In genomic region chr2:160269803-160270570, GRCh38 we compare ENCODE assay signal across 8 cellular contexts.
A peak's percentile ranks its signal among the peaks of the same experiment; 100 is the strongest.
DNase-seq lines count a peak whose midpoint lies in the region; ATAC-seq, FAIRE-seq and TF ChIP-seq lines count a peak whose summit lies in the region.

No MANE protein-coding gene starts in this region.

- H3K36me3 ChIP-seq in endodermal cell (ENCODE audit: control insufficient read depth, insufficient read depth, low read length) (peaks cover 35% of the 10 kb centered on the region), mesendoderm (ENCODE audit: control insufficient read depth, insufficient read depth, low read length) (no peaks in the 10 kb centered on the region)

- H3K4me3 ChIP-seq in A549 (peak overlapping the region; percentile 39), endodermal cell (ENCODE audit: low read length) (peak overlapping the region; percentile 75), mesendoderm (ENCODE audit: low read length) (peak overlapping the region; percentile 40)

- no peak overlapping the region for H2BK120ac ChIP-seq in mesendoderm (ENCODE audit: low read depth, low read length)

- no peak overlapping the region for H4K5ac ChIP-seq in mesendoderm (ENCODE audit: low read length)

- peaks cover 24% of the 10 kb centered on the region for H3K36me3 Mint-ChIP-seq in activated CD8-positive, alpha-beta memory T cell treated with anti-CD3 and anti-CD28 coated beads, Interleukin-2, amount 10 ng/mL, durations not matched to agents 7 days and 5 days
- H3K36me3 Mint-ChIP-seq in endodermal cell (ENCODE audit: low read depth) = peaks cover 34% of the 10 kb centered on the region

- no peak for TF ChIP-seq POLR2A in A549 (IDR thresholded peaks at IDR 0.05; ENCODE audit: low read length)

- H3K27ac ChIP-seq in A549 = peak overlapping the region; percentile 94 to 96
- H3K27ac ChIP-seq in endodermal cell (ENCODE audit: low read depth, low read length) = peak overlapping the region; percentile 90
- peak overlapping the region; percentile 74 for H3K27ac ChIP-seq in mesendoderm (ENCODE audit: low read depth, low read length)

- H3K27me3 Mint-ChIP-seq in activated CD8-positive, alpha-beta memory T cell treated with anti-CD3 and anti-CD28 coated beads, Interleukin-2, amount 10 ng/mL, durations not matched to agents 7 days and 5 days = peaks cover 7% of the 10 kb centered on the region
- peaks cover 7% of the 10 kb centered on the region for H3K27me3 Mint-ChIP-seq in endodermal cell (ENCODE audit: insufficient read depth)

- H3K9ac ChIP-seq in endodermal cell (ENCODE audit: extremely low read depth, low read length, poor library complexity, severe bottlenecking) (peak overlapping the region; percentile 75), mesendoderm (ENCODE audit: low read length) (peak overlapping the region; percentile 93)

- no peak overlapping the region for H2AK5ac ChIP-seq in mesendoderm (ENCODE audit: low read length)

- H2BK15ac ChIP-seq in mesendoderm (replicated peaks; ENCODE audit: low read depth) = no peak overlapping the region

- H3K9me3 Mint-ChIP-seq in activated CD8-positive, alpha-beta memory T cell treated with anti-CD3 and anti-CD28 coated beads, Interleukin-2, amount 10 ng/mL, durations not matched to agents 7 days and 5 days (ENCODE audit: low read depth) = no peaks in the 10 kb centered on the region
- H3K9me3 Mint-ChIP-seq in endodermal cell = no peaks in the 10 kb centered on the region

- H3K9me3 ChIP-seq in A549 (no peaks in the 10 kb centered on the region), endodermal cell (ENCODE audit: control insufficient read depth, low read length) (no peaks in the 10 kb centered on the region)

- peak overlapping the region; percentile 56 for H3K18ac ChIP-seq in mesendoderm (ENCODE audit: low read length)

- TF ChIP-seq EP300 in A549 (IDR thresholded peaks at IDR 0.05) = peak in 1 of 2 experiments; percentile 51; a peak in 1 of 5 replicates

- peak; percentile 83 to 92 for DNase-seq in A549 (ENCODE audit: low read depth in 1 of 2, low spot score in 1 of 2)
- peak; percentile 61 to 87 for DNase-seq in NCI-H526 (lab: John Stamatoyannopoulos, UW)
- DNase-seq in activated CD8-positive, alpha-beta memory T cell treated with anti-CD3 and anti-CD28 coated beads, Interleukin-2, amount 10 ng/mL, durations not matched to agents 7 days and 5 days = peak; percentile 76
- peak; percentile 95 for DNase-seq in endodermal cell
- DNase-seq in mesendoderm = peak; percentile 99
- DNase-seq in stimulated activated CD8-positive, alpha-beta memory T cell treated with anti-CD3 and anti-CD28 coated beads, Interleukin-12 subunit alpha, Interleukin-12 subunit beta, amount 100 ng/mL, for 1 hour (ENCODE audit: low read depth) = peak; percentile 34

- peak overlapping the region; percentile 69 for H3K4me3 Mint-ChIP-seq in activated CD8-positive, alpha-beta memory T cell treated with anti-CD3 and anti-CD28 coated beads, Interleukin-2, amount 10 ng/mL, durations not matched to agents 7 days and 5 days
- peak overlapping the region; percentile 70 for H3K4me3 Mint-ChIP-seq in endodermal cell

- peak overlapping the region; percentile 87 for H3K4me2 ChIP-seq in A549
- peak overlapping the region; percentile 91 for H3K4me2 ChIP-seq in mesendoderm (ENCODE audit: low read length)

- peak overlapping the region; percentile 77 for H2BK5ac ChIP-seq in mesendoderm (ENCODE audit: low read length)

- H3K4me1 ChIP-seq in A549 (peaks cover 74% of the 10 kb centered on the region), endodermal cell (ENCODE audit: control insufficient read depth, insufficient read depth, low read length) (peaks cover 8% of the 10 kb centered on the region), mesendoderm (ENCODE audit: control insufficient read depth, low read depth, low read length) (peaks cover 9% of the 10 kb centered on the region)

- TF ChIP-seq CTCF in A549 (IDR thresholded peaks at IDR 0.05) (peak; percentile 43), endodermal cell (conservative IDR thresholded peaks at IDR 0.05) (peak; percentile 78)

- H3K23ac ChIP-seq in mesendoderm (ENCODE audit: low read length) = no peak overlapping the region

- CTCF ChIA-PET in A549 (lab: Yijun Ruan, JAX) = interaction anchor here (0.5 to 5.1 kb wide), 37 partner anchors 9 to 956 kb away, joined by 3 to 65 read pairs (median 4); partner anchors contain the start of gene PLA2R1
- CTCF ChIA-PET in activated CD8-positive, alpha-beta memory T cell treated with anti-CD3 and anti-CD28 coated beads, Interleukin-2, amount 10 ng/mL, durations not matched to agents 7 days and 5 days (lab: Charles Lee) = interaction anchor here (0.8 to 2.2 kb wide), 21 partner anchors 9 to 794 kb away, joined by 3 to 8 read pairs (median 3); no protein-coding TSS in a partner anchor

- H3K4me1 Mint-ChIP-seq in activated CD8-positive, alpha-beta memory T cell treated with anti-CD3 and anti-CD28 coated beads, Interleukin-2, amount 10 ng/mL, durations not matched to agents 7 days and 5 days = peaks cover 37% of the 10 kb centered on the region
- H3K4me1 Mint-ChIP-seq in endodermal cell = peaks cover 26% of the 10 kb centered on the region

- POLR2A ChIA-PET in A549 (lab: Yijun Ruan, JAX) = interaction anchor here (0.8 to 2.0 kb wide), 14 partner anchors 10 to 725 kb away, joined by 3 to 10 read pairs (median 4); no protein-coding TSS in a partner anchor

- H4K8ac ChIP-seq in mesendoderm (ENCODE audit: low read depth, low read length) = no peak overlapping the region

- H3K79me1 ChIP-seq in mesendoderm (ENCODE audit: low read length) = no peaks in the 10 kb centered on the region

- H3K4ac ChIP-seq in mesendoderm (ENCODE audit: low read depth, low read length) = peak overlapping the region; percentile 93

- peak overlapping the region; percentile 46 for H3K27ac Mint-ChIP-seq in activated CD8-positive, alpha-beta memory T cell treated with anti-CD3 and anti-CD28 coated beads, Interleukin-2, amount 10 ng/mL, durations not matched to agents 7 days and 5 days
- peak overlapping the region; percentile 98 for H3K27ac Mint-ChIP-seq in endodermal cell

- FAIRE-seq in A549 (lab: Jason Lieb, UNC) = no peak

- H3K79me2 ChIP-seq in mesendoderm (ENCODE audit: control insufficient read depth, insufficient read depth, low read length) = no peaks in the 10 kb centered on the region

- peak; percentile 44 to 73 for TF ChIP-seq RAD21 in A549 (conservative IDR thresholded peaks at IDR 0.05 in 1 of 2, IDR thresholded peaks at IDR 0.05 in 1 of 2)

- 3% methylated on average over 17 of the region's 53 CpGs for WGBS in A549 (ENCODE audit: missing lambda C conversion rate)
- 5 to 13% methylated on average over 15 to 53 of the region's 53 CpGs for WGBS in endodermal cell (ENCODE audit: insufficient coverage in 1 of 2, insufficient read length in 1 of 2), 2 experiments
- WGBS in mesendoderm (ENCODE audit: extremely low coverage, insufficient coverage, low lambda C conversion rate) = no CpG with 5 or more reads among the region's 53 CpGs

- peak overlapping the region; percentile 95 for H3K56ac ChIP-seq in mesendoderm (ENCODE audit: low read length)

- no peaks in the 10 kb centered on the region for H3K27me3 ChIP-seq in endodermal cell (ENCODE audit: control insufficient read depth, insufficient read depth, low read length, poor library complexity, severe bottlenecking)
- H3K27me3 ChIP-seq in mesendoderm (ENCODE audit: insufficient read depth, low read length, poor library complexity) = no peaks in the 10 kb centered on the region

- ATAC-seq in A549 = peak; percentile 91
- ATAC-seq in GM18861 (IDR thresholded peaks at IDR 0.05; ENCODE audit: unreplicated experiment) = peak; percentile 89
- ATAC-seq in HG03097 (IDR thresholded peaks at IDR 0.05; ENCODE audit: low FRiP score, unreplicated experiment) = peak; percentile 92
- peak; percentile 83 for ATAC-seq in activated CD8-positive, alpha-beta memory T cell treated with anti-CD3 and anti-CD28 coated beads, Interleukin-2, amount 10 ng/mL, durations not matched to agents 7 days and 5 days

TF ChIP-seq in A549, 52 proteins besides CTCF, POLR2A, EP300 and RAD21 (continues in another document):
- TF ChIP-seq CHD4 (IDR thresholded peaks at IDR 0.05; ENCODE audit: borderline replicate concordance) (no peak), CHD2 (IDR thresholded peaks at IDR 0.05; ENCODE audit: low read length, partially characterized antibody) (no peak), CBX8 (IDR thresholded peaks at IDR 0.05) (no peak), ZC3H11A (IDR thresholded peaks at IDR 0.05) (no peak), HOXB13 (CRISPR knock-in tag; IDR thresholded peaks at IDR 0.05; ENCODE audit: low read depth) (peak; percentile 63; the same call in 1 of the 2 replicates), GATA3 (IDR thresholded peaks at IDR 0.05; ENCODE audit: borderline replicate concordance) (peak; percentile 78), JUN (IDR thresholded peaks at IDR 0.05) (peak; percentile 56 to 89; a peak in 4 of 5 replicates), MAZ (IDR thresholded peaks at IDR 0.05; ENCODE audit: borderline replicate concordance, low read depth, low read length) (no peak), NFE2L2 (conservative IDR thresholded peaks at IDR 0.05; ENCODE audit: low read length) (no peak), NR3C1 (IDR thresholded peaks at IDR 0.05) (no peak), TP53 (CRISPR knock-in tag; IDR thresholded peaks at IDR 0.05) (peak; percentile 65), MAFK (IDR thresholded peaks at IDR 0.05; ENCODE audit: partially characterized antibody) (no peak), BCL3 (IDR thresholded peaks at IDR 0.05) (0 out of 3 replicates have a peak, but pooled peaks have one; percentile 43)
- TF ChIP-seq, protein P1, sequence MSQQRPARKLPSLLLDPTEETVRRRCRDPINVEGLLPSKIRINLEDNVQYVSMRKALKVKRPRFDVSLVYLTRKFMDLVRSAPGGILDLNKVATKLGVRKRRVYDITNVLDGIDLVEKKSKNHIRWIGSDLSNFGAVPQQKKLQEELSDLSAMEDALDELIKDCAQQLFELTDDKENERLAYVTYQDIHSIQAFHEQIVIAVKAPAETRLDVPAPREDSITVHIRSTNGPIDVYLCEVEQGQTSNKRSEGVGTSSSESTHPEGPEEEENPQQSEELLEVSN (IDR thresholded peaks at IDR 0.05; ENCODE audit: borderline replicate concordance, low read depth) = peak; percentile 86

Comparison
In these comparisons a context has a peak if more than half of its experiments do, and no peak if none do; other contexts are left out.
1. Peak in every context shown above with its lines: DNase-seq, ATAC-seq, H3K4me3 ChIP-seq and H3K27ac ChIP-seq.
2. DNase-seq: peak in every context shown above with its lines; median percentile 99 in mesendoderm; 95 in endodermal cell; 88 in A549; 76 in activated CD8-positive, alpha-beta memory T cell treated with anti-CD3 and anti-CD28 coated beads, Interleukin-2, amount 10 ng/mL, durations not matched to agents 7 days and 5 days; 74 in NCI-H526; 34 in stimulated activated CD8-positive, alpha-beta memory T cell treated with anti-CD3 and anti-CD28 coated beads, Interleukin-12 subunit alpha, Interleukin-12 subunit beta, amount 100 ng/mL, for 1 hour.